In genomic region chr21:38950388-38951094, GRCh38 we compare ENCODE assay signal across 13 cellular contexts.
A peak's percentile ranks its signal among the peaks of the same experiment; 100 is the strongest.
DNase-seq lines count a peak whose midpoint lies in the region; ATAC-seq and TF ChIP-seq lines count a peak whose summit lies in the region.
"Had no signal": no experiment of that assay in that cellular context is flagged by ENCODE, and none has a peak within 500 bp of the region (broad histone marks: within the 10 kb centered on the region; RNA-seq: fewer than 3 reads in every experiment).

No MANE protein-coding gene starts in this region.

- TF ChIP-seq CTCF in fibroblast of the aortic adventitia (IDR thresholded peaks at IDR 0.05; ENCODE audit: insufficient read depth, low read length) (no peak), transverse colon (IDR thresholded peaks at IDR 0.05) (no peak), endodermal cell (conservative IDR thresholded peaks at IDR 0.05) (no peak)

- no peak for ATAC-seq in HG03520 (IDR thresholded peaks at IDR 0.05; ENCODE audit: unreplicated experiment)
- ATAC-seq: effector memory CD8-positive, alpha-beta T cell had no signal

- H3K4me1 Mint-ChIP-seq in endodermal cell: peaks cover 32% of the 10 kb centered on the region

- H3K9me3 ChIP-seq in transverse colon: peaks cover 0 to 2% of the 10 kb centered on the region in 2 donors
- H3K9me3 ChIP-seq in endodermal cell (ENCODE audit: control insufficient read depth, low read length): peaks cover 12% of the 10 kb centered on the region

- no peak for TF ChIP-seq POLR2A in transverse colon (IDR thresholded peaks at IDR 0.05)

- H3K27me3 Mint-ChIP-seq in endodermal cell (ENCODE audit: insufficient read depth): peaks cover 15% of the 10 kb centered on the region

- WGBS in transverse colon (ENCODE audit: low coverage in 1 of 2), 2 donors: 36 to 37% methylated on average over 4 of the region's 4 CpGs
- 78 to 82% methylated on average over 3 to 4 of the region's 4 CpGs for WGBS in endodermal cell (ENCODE audit: insufficient coverage in 1 of 2, insufficient read length in 1 of 2), 2 experiments

- H3K4me1 ChIP-seq in transverse colon: peaks cover 0 to 30% (median 13%) of the 10 kb centered on the region in 4 donors
- H3K4me1 ChIP-seq in endodermal cell (ENCODE audit: control insufficient read depth, insufficient read depth, low read length): peaks cover 11% of the 10 kb centered on the region

- in situ Hi-C loops in transverse colon (cut with MboI; ENCODE audit: low pct_ligation_motif_present in 1 of 4, low pct_unique_long_range_greater_than_20kb in 1 of 4, low sequenced_read_pairs in 3 of 4): no loop called here

- peak overlapping the region; percentile 72 to 78 (median 77) for H3K27ac ChIP-seq in transverse colon
- no peak overlapping the region for H3K27ac ChIP-seq in endodermal cell (ENCODE audit: low read depth, low read length)

- H3K4me3 ChIP-seq in fibroblast of the aortic adventitia (ENCODE audit: low read depth, low read length) (no peak overlapping the region), transverse colon (no peak overlapping the region), endodermal cell (ENCODE audit: low read length) (no peak overlapping the region)

- no peak overlapping the region for H3K9ac ChIP-seq in endodermal cell (ENCODE audit: extremely low read depth, low read length, poor library complexity, severe bottlenecking)

- no peaks in the 10 kb centered on the region for H3K27me3 ChIP-seq in transverse colon
- no peaks in the 10 kb centered on the region for H3K27me3 ChIP-seq in endodermal cell (ENCODE audit: control insufficient read depth, insufficient read depth, low read length, poor library complexity, severe bottlenecking)

- TF ChIP-seq EP300 in transverse colon (IDR thresholded peaks at IDR 0.05; ENCODE audit: low read depth): peak; percentile 67

- no peak overlapping the region for H3K27ac Mint-ChIP-seq in endodermal cell
- H3K27ac Mint-ChIP-seq: effector memory CD8-positive, alpha-beta T cell had no signal

- DNase-seq in NCI-H187 treated with DMSO at 0.1 percent for 48 hours (lab: John Stamatoyannopoulos, UW): peak; percentile 13
- DNase-seq in NCI-H187 (lab: John Stamatoyannopoulos, UW): no peak
- DNase-seq in NCI-H748 treated with DMSO at 0.1 percent for 48 hours (lab: John Stamatoyannopoulos, UW): peak; percentile 33
- DNase-seq in fibroblast of the aortic adventitia (ENCODE audit: low read depth): peak; percentile 22
- peak; percentile 73 for DNase-seq in transverse colon
- DNase-seq in NCI-H446 (lab: John Stamatoyannopoulos, UW): no peak
- no peak for DNase-seq in endodermal cell
- DNase-seq: aorta; DMS79; effector memory CD8-positive, alpha-beta T cell; Kasumi-1; NCI-H526 treated with DMSO at 0.1 percent for 48 hours had no signal

- intact Hi-C loops in transverse colon (cut with DNase I; ENCODE audit: low total_unique reads): no loop called here

- peaks cover 2% of the 10 kb centered on the region for H3K36me3 Mint-ChIP-seq in endodermal cell (ENCODE audit: low read depth)

- H3K36me3 ChIP-seq in transverse colon (no peaks in the 10 kb centered on the region), endodermal cell (ENCODE audit: control insufficient read depth, insufficient read depth, low read length) (no peaks in the 10 kb centered on the region)

- H3K4me3 Mint-ChIP-seq in endodermal cell: no peak overlapping the region
- H3K4me3 Mint-ChIP-seq: effector memory CD8-positive, alpha-beta T cell had no signal

- peaks cover 6% of the 10 kb centered on the region for H3K9me3 Mint-ChIP-seq in endodermal cell
- H3K9me3 Mint-ChIP-seq: effector memory CD8-positive, alpha-beta T cell had no signal

Comparison
In these comparisons a context has a peak if more than half of its experiments do, and no peak if none do; other contexts are left out.
1. DNase-seq: peak in NCI-H187 treated with DMSO at 0.1 percent for 48 hours (single experiment), NCI-H748 treated with DMSO at 0.1 percent for 48 hours (single experiment), fibroblast of the aortic adventitia (single experiment) and transverse colon (single experiment); none in NCI-H187 (0 of 2), NCI-H446 (0 of 2) and endodermal cell (single experiment).